Comparison of ENCODE assay signal across 2 cellular contexts in genomic region chr6:135996668-135997067, GRCh38.
TF ChIP-seq lines count a peak whose summit lies in the region.

No MANE protein-coding gene starts in this region.

TF ChIP-seq in SK-N-SH, 30 proteins besides CTCF, POLR2A, EP300 and RAD21 (continued from another document):
- TF ChIP-seq USF1 (IDR thresholded peaks at IDR 0.05; ENCODE audit: borderline replicate concordance, low read depth) (no peak), ZBTB33 (IDR thresholded peaks at IDR 0.05; ENCODE audit: borderline replicate concordance, low read depth) (no peak), TCF12 (IDR thresholded peaks at IDR 0.05) (no peak), SIN3A (IDR thresholded peaks at IDR 0.05; ENCODE audit: borderline replicate concordance, low read depth, low read length) (no peak)

TF ChIP-seq in SK-N-SH treated with all-trans-retinoic acid at 6 μM for 48 hours, 23 proteins besides CTCF, POLR2A, EP300 and RAD21 (continued from another document):
- no peak for TF ChIP-seq POU6F1 (CRISPR knock-in tag; IDR thresholded peaks at IDR 0.05; ENCODE audit: borderline replicate concordance, low read depth)
- no peak for TF ChIP-seq PPARA (CRISPR knock-in tag; IDR thresholded peaks at IDR 0.05; ENCODE audit: borderline replicate concordance)
